ENCODE assay signal across 8 cellular contexts in genomic region chr14:21825147-21825743, GRCh38.
DNase-seq lines count a peak whose midpoint lies in the region; ATAC-seq and TF ChIP-seq lines count a peak whose summit lies in the region.

No MANE protein-coding gene starts in this region.

- TF ChIP-seq RAD21 in HCT116 (IDR thresholded peaks at IDR 0.05; ENCODE audit: low read depth) = no peak

- no TSS peak for BruUV-seq in HCT116 (replicated peaks; lab: Mats Ljungman, UMichigan)

- H3K4me3 ChIP-seq in HCT116 (replicated peaks in 1 of 2; ENCODE audit: low read depth in 1 of 2, low read length in 2 of 2) = no peak overlapping the region
- H3K4me3 ChIP-seq in RWPE2 (ENCODE audit: severe bottlenecking) = no peak overlapping the region
- no peak overlapping the region for H3K4me3 ChIP-seq in mucosa of descending colon

- ATAC-seq in HCT116 (peak; percentile 89), RWPE2 (ENCODE audit: low read depth) (peak; percentile 71), mucosa of descending colon (peak; percentile 66), HG02571 (IDR thresholded peaks at IDR 0.05; ENCODE audit: unreplicated experiment) (no peak), HG02588 (IDR thresholded peaks at IDR 0.05; ENCODE audit: unreplicated experiment) (no peak), HG02970 (IDR thresholded peaks at IDR 0.05; ENCODE audit: low FRiP score, unreplicated experiment) (no peak)
- ATAC-seq in activated naive CD4-positive, alpha-beta T cell treated with anti-CD3 and anti-CD28 coated beads, Interleukin-2, amount 50 U/mL, for 72 hours = peak; percentile 97 to 99

- H3K27ac ChIP-seq in C4-2B = no peak overlapping the region
- H3K27ac ChIP-seq in HCT116 (ENCODE audit: low read depth, low read length) = no peak overlapping the region
- H3K27ac ChIP-seq in RWPE2 (ENCODE audit: poor library complexity, severe bottlenecking) = no peak overlapping the region

- RAD21 ChIA-PET in HCT116 (lab: Charles Lee; ENCODE audit: low non-redundant PET in 1 of 2, low total read pairs in 2 of 2, uncharacterized antibody in 2 of 2, unreplicated experiment in 2 of 2) = no interaction called here

- TF ChIP-seq CTCF in C4-2B (conservative IDR thresholded peaks at IDR 0.05) (peak; percentile 88), HCT116 (IDR thresholded peaks at IDR 0.05 in 2 of 3, conservative IDR thresholded peaks at IDR 0.05 in 1 of 3; ENCODE audit: borderline replicate concordance in 1 of 3, insufficient read depth in 1 of 3, low read depth in 2 of 3, low read length in 2 of 3) (peak; percentile 17 to 80 (median 78); a peak in 5 of 6 replicates), RWPE2 (IDR thresholded peaks at IDR 0.05; ENCODE audit: poor library complexity, severe bottlenecking) (peak; percentile 73), mucosa of descending colon (IDR thresholded peaks at IDR 0.05) (no peak)

- H3K9me3 ChIP-seq in HCT116 (ENCODE audit: control insufficient read depth in 1 of 2, insufficient read depth in 1 of 2, low read depth in 1 of 2, low read length in 2 of 2) = no peaks in the 10 kb centered on the region
- H3K9me3 ChIP-seq in RWPE2 (ENCODE audit: severe bottlenecking) = no peaks in the 10 kb centered on the region
- no peaks in the 10 kb centered on the region for H3K9me3 ChIP-seq in mucosa of descending colon

- H3K27ac Mint-ChIP-seq in activated naive CD4-positive, alpha-beta T cell treated with anti-CD3 and anti-CD28 coated beads, Interleukin-2, amount 50 U/mL, for 72 hours = no peak overlapping the region

- no peak overlapping the region for H3K9ac ChIP-seq in HCT116 (ENCODE audit: low read length)

- H3K9me2 ChIP-seq in HCT116 (ENCODE audit: insufficient read depth) = no peaks in the 10 kb centered on the region

- CTCF ChIA-PET in HCT116 (lab: Charles Lee) = interaction anchor here (0.6 to 1.5 kb wide), 15 partner anchors 9 to 608 kb away, joined by 3 to 10 read pairs (median 4); no protein-coding TSS in a partner anchor

- no peaks in the 10 kb centered on the region for H4K20me1 ChIP-seq in HCT116 (ENCODE audit: insufficient read depth)

- no peak for TF ChIP-seq POLR2A in HCT116 (IDR thresholded peaks at IDR 0.05; ENCODE audit: borderline replicate concordance, extremely low read depth, insufficient read depth, insufficient read length)

- H3K9me3 Mint-ChIP-seq in activated naive CD4-positive, alpha-beta T cell treated with anti-CD3 and anti-CD28 coated beads, Interleukin-2, amount 50 U/mL, for 72 hours = no peaks in the 10 kb centered on the region

- DNase-seq in HCT116 (ENCODE audit: low read depth, low spot score) (peak; percentile 48), RWPE2 (ENCODE audit: low spot score) (no peak), mucosa of descending colon (peak in 1 of 3 donors; percentile 4)
- peak in 1 of 2 donors; percentile 44 for DNase-seq in activated naive CD4-positive, alpha-beta T cell treated with anti-CD3 and anti-CD28 coated beads, Interleukin-2, amount 50 U/mL, for 72 hours (ENCODE audit: low spot score in 2 of 2)

- no peak overlapping the region for H2AFZ ChIP-seq in HCT116 (ENCODE audit: low read depth, low read length, poor library complexity, severe bottlenecking)

- H3K79me2 ChIP-seq in HCT116 (ENCODE audit: insufficient read depth, low read length) = no peaks in the 10 kb centered on the region

- H3K27me3 ChIP-seq in HCT116 (ENCODE audit: insufficient read depth, low read length) (peaks cover 29% of the 10 kb centered on the region), RWPE2 (ENCODE audit: insufficient read depth, poor library complexity, severe bottlenecking) (peaks cover 50% of the 10 kb centered on the region)

- H3K36me3 ChIP-seq in HCT116 (ENCODE audit: control insufficient read depth in 1 of 2, insufficient read depth in 2 of 2, low read length in 2 of 2) (no peaks in the 10 kb centered on the region), RWPE2 (ENCODE audit: low read depth) (no peaks in the 10 kb centered on the region), mucosa of descending colon (ENCODE audit: low read depth) (no peaks in the 10 kb centered on the region)

- intact Hi-C loops in HCT116 (cut with micrococcal nuclease) (no loop called here), mucosa of descending colon (cut with DNase I, micrococcal nuclease) (no loop called here)

- H3K4me1 ChIP-seq in HCT116 (ENCODE audit: control insufficient read depth in 1 of 2, insufficient read depth in 2 of 2, low read length in 2 of 2) (no peaks in the 10 kb centered on the region), RWPE2 (ENCODE audit: insufficient read depth, poor library complexity, severe bottlenecking) (no peaks in the 10 kb centered on the region), mucosa of descending colon (ENCODE audit: low read depth) (no peaks in the 10 kb centered on the region)

- POLR2A ChIA-PET in HCT116 (lab: Charles Lee) = no interaction called here

- no peak overlapping the region for H3K4me2 ChIP-seq in HCT116 (ENCODE audit: low read length)

- H3K36me3 Mint-ChIP-seq in activated naive CD4-positive, alpha-beta T cell treated with anti-CD3 and anti-CD28 coated beads, Interleukin-2, amount 50 U/mL, for 72 hours = no peaks in the 10 kb centered on the region

TF ChIP-seq in HCT116, 20 proteins besides CTCF, POLR2A, EP300 and RAD21:
- no peak for TF ChIP-seq ZFX (IDR thresholded peaks at IDR 0.05)
- no peak for TF ChIP-seq EZH2 (IDR thresholded peaks at IDR 0.05)
- TF ChIP-seq SP1 (IDR thresholded peaks at IDR 0.05; ENCODE audit: low read depth) = no peak
- TF ChIP-seq SRF (IDR thresholded peaks at IDR 0.05; ENCODE audit: low read depth) = no peak
- no peak for TF ChIP-seq SIN3A (IDR thresholded peaks at IDR 0.05; ENCODE audit: low read depth)
- no peak for TF ChIP-seq TCF7L2 (IDR thresholded peaks at IDR 0.05; ENCODE audit: borderline replicate concordance, extremely low read depth, insufficient read depth, insufficient read length)
- TF ChIP-seq, protein P1, sequence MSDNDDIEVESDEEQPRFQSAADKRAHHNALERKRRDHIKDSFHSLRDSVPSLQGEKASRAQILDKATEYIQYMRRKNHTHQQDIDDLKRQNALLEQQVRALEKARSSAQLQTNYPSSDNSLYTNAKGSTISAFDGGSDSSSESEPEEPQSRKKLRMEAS (IDR thresholded peaks at IDR 0.05) = no peak

Comparison
In these comparisons a context has a peak if more than half of its experiments do, and no peak if none do; other contexts are left out.
1. ATAC-seq: peak in HCT116 (single experiment), RWPE2 (single experiment), activated naive CD4-positive, alpha-beta T cell treated with anti-CD3 and anti-CD28 coated beads, Interleukin-2, amount 50 U/mL, for 72 hours (2 of 2) and mucosa of descending colon (single experiment); none in HG02571 (single experiment), HG02588 (single experiment) and HG02970 (single experiment).